In genomic region chr3:194315088-194315964, GRCh38 we compare ENCODE assay signal across 1 cellular context.
A peak's percentile ranks its signal among the peaks of the same experiment; 100 is the strongest.
TF ChIP-seq lines count a peak whose summit lies in the region.

No MANE protein-coding gene starts in this region.

TF ChIP-seq in H1, 55 proteins besides CTCF, POLR2A, EP300 and RAD21:
- TF ChIP-seq CHD7 (IDR thresholded peaks at IDR 0.05; ENCODE audit: insufficient replicate concordance, low read length) (no peak), RBBP5 (IDR thresholded peaks at IDR 0.05; ENCODE audit: borderline replicate concordance, low read depth, low read length) (no peak), TCF12 (IDR thresholded peaks at IDR 0.05; ENCODE audit: low read depth, low read length) (0 out of 2 replicates have a peak, but pooled peaks have one; percentile 52), CHD1 (IDR thresholded peaks at IDR 0.05; ENCODE audit: low read depth, low read length) (no peak), MAX (IDR thresholded peaks at IDR 0.05) (peak; percentile 66), SIN3A (conservative IDR thresholded peaks at IDR 0.05 in 1 of 2, IDR thresholded peaks at IDR 0.05 in 1 of 2; ENCODE audit: low read depth in 1 of 2, low read length in 2 of 2) (peak in 1 of 2 experiments; percentile 52; a peak in 1 of 4 replicates), EGR1 (IDR thresholded peaks at IDR 0.05; ENCODE audit: borderline replicate concordance, low read depth, low read length) (peak; percentile 37; the same call in 1 of the 2 replicates), GABPA (IDR thresholded peaks at IDR 0.05; ENCODE audit: borderline replicate concordance, insufficient read depth, low read length) (peak; percentile 72; the same call in 1 of the 2 replicates), BCL11A (IDR thresholded peaks at IDR 0.05; ENCODE audit: low read depth in 2 of 2, low read length in 2 of 2) (no peak), CREB1 (IDR thresholded peaks at IDR 0.05) (peak; percentile 64; the same call in 1 of the 2 replicates), NANOG (IDR thresholded peaks at IDR 0.05; ENCODE audit: insufficient read depth, low read depth, low read length, poor library complexity, severe bottlenecking) (peak; percentile 54), NRF1 (IDR thresholded peaks at IDR 0.05; ENCODE audit: low read depth, low read length) (no peak), TBP (IDR thresholded peaks at IDR 0.05; ENCODE audit: low read depth, low read length) (peak; percentile 43; the same call in 1 of the 2 replicates), SP4 (IDR thresholded peaks at IDR 0.05; ENCODE audit: low read length) (0 out of 2 replicates have a peak, but pooled peaks have one; percentile 48), TAF7 (optimal IDR thresholded peaks at IDR 0.05; ENCODE audit: borderline replicate concordance, low read depth, low read length) (peak; percentile 72), KDM5A (IDR thresholded peaks at IDR 0.05; ENCODE audit: low read length) (no peak), JUND (IDR thresholded peaks at IDR 0.05; ENCODE audit: low read length) (peak; percentile 32; the same call in 1 of the 2 replicates), RXRA (IDR thresholded peaks at IDR 0.05; ENCODE audit: insufficient read depth, low read depth, low read length) (peak; percentile 72; the same call in 1 of the 2 replicates), ASH2L (IDR thresholded peaks at IDR 0.05; ENCODE audit: low read length) (peak; percentile 60), CHD2 (IDR thresholded peaks at IDR 0.05; ENCODE audit: low read length) (0 out of 2 replicates have a peak, but pooled peaks have one; percentile 9), E2F6 (IDR thresholded peaks at IDR 0.05) (peak; percentile 61), CEBPB (IDR thresholded peaks at IDR 0.05; ENCODE audit: low read depth, low read length) (0 out of 2 replicates have a peak, but pooled peaks have one; percentile 5), KDM4A (IDR thresholded peaks at IDR 0.05; ENCODE audit: low read depth, low read length, severe bottlenecking) (peak; percentile 71)
- TF ChIP-seq, protein P1, sequence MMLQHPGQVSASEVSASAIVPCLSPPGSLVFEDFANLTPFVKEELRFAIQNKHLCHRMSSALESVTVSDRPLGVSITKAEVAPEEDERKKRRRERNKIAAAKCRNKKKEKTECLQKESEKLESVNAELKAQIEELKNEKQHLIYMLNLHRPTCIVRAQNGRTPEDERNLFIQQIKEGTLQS (IDR thresholded peaks at IDR 0.05; ENCODE audit: insufficient read depth, low read depth, low read length), result 0 out of 2 replicates have a peak, but pooled peaks have one; percentile 13
